27 cellular contexts compared by ENCODE assay signal in the genomic region with DNA sequence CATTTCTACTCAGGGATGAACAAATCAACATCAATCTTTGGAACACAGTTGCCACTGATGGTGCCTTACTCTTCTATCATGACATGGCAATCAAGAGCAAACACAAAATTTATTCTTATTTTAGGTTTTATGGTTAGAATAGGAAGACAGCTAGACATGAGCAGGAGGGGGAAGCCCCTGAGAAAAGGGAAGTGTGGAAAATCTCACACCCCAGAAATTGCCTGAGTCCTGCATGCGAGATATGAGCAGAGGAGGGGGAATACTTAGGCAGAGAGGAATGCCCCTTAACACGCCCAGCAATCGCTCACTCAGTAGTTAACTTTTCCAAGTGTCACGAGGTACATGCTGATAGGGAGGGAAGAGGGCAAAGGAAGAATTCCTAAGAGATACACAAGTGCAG.
"Had no signal": no experiment of that assay in that cellular context is flagged by ENCODE, and none has a peak within 500 bp of the region (broad histone marks: within the 10 kb centered on the region; RNA-seq: fewer than 3 reads in every experiment).

No MANE protein-coding gene starts in this region.

- DNase-seq: dorsolateral prefrontal cortex; effector CD4-positive, alpha-beta T cell; heart left ventricle; kidney; naive thymus-derived CD4-positive, alpha-beta T cell; stimulated activated CD4-positive, alpha-beta T cell treated with anti-CD3 and anti-CD28 coated beads, Interleukin-12 subunit alpha, Interleukin-12 subunit beta, amount 100 ng/mL, for 4 hours; stimulated activated CD4-positive, alpha-beta T cell treated with anti-CD3 and anti-CD28 coated beads, Interleukin-1b, Interleukin-23, amount 100 ng/mL, for 48 hours; stimulated activated CD4-positive, alpha-beta T cell treated with anti-CD3 and anti-CD28 coated beads, Interleukin-4, amount 100 ng/mL, for 1 hour; stimulated activated CD8-positive, alpha-beta memory T cell treated with anti-CD3 and anti-CD28 coated beads, Interleukin-4, amount 100 ng/mL, for 48 hours; stimulated activated naive CD4-positive, alpha-beta T cell treated with Interleukin-2 at 50 U/mL for 16 hours; stomach; testis; tibial artery had no signal

- H3K9ac ChIP-seq: neural progenitor cell, parathyroid adenoma had no signal

- H3K9me3 ChIP-seq: heart left ventricle, prostate gland, right atrium auricular region, testis, tibial artery had no signal

- H3K4me2 ChIP-seq: hepatocyte, neural progenitor cell, smooth muscle cell had no signal

- H3K4me1 ChIP-seq: heart left ventricle, neural progenitor cell, parathyroid adenoma, prostate gland, right atrium auricular region, stomach, testis, tibial artery had no signal

- H3K4me3 Mint-ChIP-seq: memory B cell; naive thymus-derived CD4-positive, alpha-beta T cell; nephron; neural progenitor cell; type B pancreatic cell had no signal

- H3K4me3 ChIP-seq: dorsolateral prefrontal cortex, heart left ventricle, hepatocyte, lung, neural progenitor cell, prostate gland, right atrium auricular region, smooth muscle cell, stomach, testis, tibial artery had no signal

- FAIRE-seq: colon, frontal cortex, kidney had no signal

- H3K36me3 ChIP-seq: heart left ventricle, neural progenitor cell, prostate gland, right atrium auricular region, stomach, tibial artery had no signal

- H3K36me3 Mint-ChIP-seq: memory B cell; naive thymus-derived CD4-positive, alpha-beta T cell; neural progenitor cell; type B pancreatic cell had no signal

- H3K27me3 ChIP-seq: heart left ventricle, hepatocyte, neural progenitor cell, right atrium auricular region, stomach, testis, tibial artery had no signal

- H3K9me3 Mint-ChIP-seq: neural progenitor cell, type B pancreatic cell had no signal

- H3K27ac ChIP-seq: dorsolateral prefrontal cortex, heart left ventricle, hepatocyte, neural progenitor cell, parathyroid adenoma, prostate gland, right atrium auricular region, stomach, testis, tibial artery had no signal

- ATAC-seq: heart left ventricle; left lobe of liver; naive thymus-derived CD4-positive, alpha-beta T cell; sciatic nerve had no signal

- H3K4me1 Mint-ChIP-seq: memory B cell, nephron had no signal

- H3K79me2 ChIP-seq: hepatocyte, parathyroid adenoma had no signal

- H2AFZ ChIP-seq: hepatocyte, neural progenitor cell, parathyroid adenoma had no signal

- H3K27me3 Mint-ChIP-seq: type B pancreatic cell had no signal

- H3K27ac Mint-ChIP-seq: memory B cell; naive thymus-derived CD4-positive, alpha-beta T cell; nephron; neural progenitor cell; type B pancreatic cell had no signal
